Comparison of ENCODE assay signal across 9 cellular contexts in genomic region chr3:50623840-50624474, GRCh38. TPM values are rescaled to one million over a fixed set of nuclear protein-coding genes. Genes with fewer than 3 reads are reported as not detected.
A peak's percentile ranks its signal among the peaks of the same experiment; 100 is the strongest.
DNase-seq lines count a peak whose midpoint lies in the region; ATAC-seq, FAIRE-seq and TF ChIP-seq lines count a peak whose summit lies in the region.
"Had no signal": no experiment of that assay in that cellular context is flagged by ENCODE, and none has a peak within 500 bp of the region (broad histone marks: within the 10 kb centered on the region; RNA-seq: fewer than 3 reads in every experiment).

No MANE protein-coding gene starts in this region.

- no peaks in the 10 kb centered on the region for H4K20me1 ChIP-seq in keratinocyte (ENCODE audit: control insufficient read depth, extremely low read depth, insufficient read depth, low read length)

- no peak for FAIRE-seq in keratinocyte (lab: Jason Lieb, UNC)

- H2AFZ ChIP-seq in keratinocyte (ENCODE audit: control insufficient read depth, low read length), result no peak overlapping the region

- H3K27ac ChIP-seq in right cardiac atrium (ENCODE audit: low read length), result peak overlapping the region; percentile 25
- peak overlapping the region; percentile 30 for H3K27ac ChIP-seq in keratinocyte (ENCODE audit: control insufficient read depth, insufficient read depth, low read length)
- H3K27ac ChIP-seq: SK-N-MC had no signal

- H3K27me3 ChIP-seq in right cardiac atrium (ENCODE audit: control insufficient read depth, insufficient read depth) (no peaks in the 10 kb centered on the region), keratinocyte (ENCODE audit: control insufficient read depth, extremely low read depth, insufficient read depth, low read length) (no peaks in the 10 kb centered on the region)

- H3K4me3 Mint-ChIP-seq in T-helper 2 cell treated with Interferon-gamma antibody and Interleukin-4, amounts not matched to agents 5 μg/mL and 100 μg/mL, for 36 hours, result peak overlapping the region; percentile 77

- 34% methylated on average over 6 of the region's 6 CpGs for WGBS in right cardiac atrium

- H3K4me2 ChIP-seq in keratinocyte (ENCODE audit: control insufficient read depth, extremely low read depth, insufficient read depth, low read depth, low read length), result peak overlapping the region; percentile 61

- H3K9me3 ChIP-seq in right cardiac atrium (ENCODE audit: control insufficient read depth, low read length), result no peaks in the 10 kb centered on the region
- no peaks in the 10 kb centered on the region for H3K9me3 ChIP-seq in keratinocyte (ENCODE audit: control insufficient read depth, low read depth, low read length)

- H3K9me3 Mint-ChIP-seq in T-helper 2 cell treated with Interferon-gamma antibody and Interleukin-4, amounts not matched to agents 5 μg/mL and 100 μg/mL, for 36 hours, result no peaks in the 10 kb centered on the region

- H3K79me2 ChIP-seq in keratinocyte (ENCODE audit: control insufficient read depth, insufficient read depth, low read length), result peaks cover 69% of the 10 kb centered on the region

- DNase-seq in right cardiac atrium, result no peak
- DNase-seq in left cardiac atrium, result no peak
- peak; percentile 77 for DNase-seq in T-helper 2 cell treated with Interferon-gamma antibody and Interleukin-4, amounts not matched to agents 5 μg/mL and 100 μg/mL, for 36 hours (ENCODE audit: low spot score)
- no peak for DNase-seq in keratinocyte (ENCODE audit: low read depth, low spot score)
- no peak for DNase-seq in NOMO-1 (lab: John Stamatoyannopoulos, UW; ENCODE audit: unreplicated experiment in 2 of 2)
- no peak for DNase-seq in mucosa of gallbladder (ENCODE audit: low spot score)
- DNase-seq in COLO829 (ENCODE audit: low spot score), result no peak
- DNase-seq in SKM-1 (lab: John Stamatoyannopoulos, UW; ENCODE audit: unreplicated experiment), result no peak

- peak overlapping the region; percentile 89 for H3K27ac Mint-ChIP-seq in T-helper 2 cell treated with Interferon-gamma antibody and Interleukin-4, amounts not matched to agents 5 μg/mL and 100 μg/mL, for 36 hours

- peak in 1 of 2 donors; percentile 33 for ATAC-seq in right cardiac atrium
- no peak for ATAC-seq in left cardiac atrium

- intact Hi-C loops in right cardiac atrium (cut with DNase I) (no loop called here), left cardiac atrium (cut with DNase I) (no loop called here)

- peaks cover 14 to 23% of the 10 kb centered on the region in 2 experiments for H3K36me3 ChIP-seq in keratinocyte (ENCODE audit: control insufficient read depth in 2 of 2, extremely low read depth in 1 of 2, insufficient read depth in 2 of 2, low read length in 2 of 2)

- peaks cover 29% of the 10 kb centered on the region for H3K4me1 ChIP-seq in right cardiac atrium (ENCODE audit: control insufficient read depth, insufficient read depth, low read length)
- peaks cover 77% of the 10 kb centered on the region for H3K4me1 ChIP-seq in keratinocyte (ENCODE audit: control insufficient read depth, extremely low read depth, insufficient read depth, low read length)

- no peak overlapping the region for H3K9ac ChIP-seq in keratinocyte (ENCODE audit: control insufficient read depth, extremely low read depth, insufficient read depth, low read length)

- dilution Hi-C loops in keratinocyte (cut with MboI; ENCODE audit: extremely low pct_ligation_motif_present, low sequenced_read_pairs), result loop anchor here (25.0 kb wide), 1 partner anchor 763 kb away; the partner anchor contains the start of genes MANF and RBM15B

- TF ChIP-seq CTCF in keratinocyte (optimal IDR thresholded peaks at IDR 0.05 in 1 of 3, IDR thresholded peaks at IDR 0.05 in 1 of 3, conservative IDR thresholded peaks at IDR 0.05 in 1 of 3; ENCODE audit: extremely low read depth in 1 of 3, insufficient read depth in 2 of 3, low read length in 3 of 3), result no peak

- H3K9me1 ChIP-seq in keratinocyte (ENCODE audit: control insufficient read depth, extremely low read depth, insufficient read depth, low read length), result peaks cover 5% of the 10 kb centered on the region

- peaks cover 62% of the 10 kb centered on the region for H3K36me3 Mint-ChIP-seq in T-helper 2 cell treated with Interferon-gamma antibody and Interleukin-4, amounts not matched to agents 5 μg/mL and 100 μg/mL, for 36 hours (ENCODE audit: low read depth)

- no peaks in the 10 kb centered on the region for H3K27me3 Mint-ChIP-seq in T-helper 2 cell treated with Interferon-gamma antibody and Interleukin-4, amounts not matched to agents 5 μg/mL and 100 μg/mL, for 36 hours (ENCODE audit: low read depth)

- H3K4me3 ChIP-seq in right cardiac atrium (ENCODE audit: low read length) (no peak overlapping the region), keratinocyte (ENCODE audit: control insufficient read depth in 2 of 3, extremely low read depth in 1 of 3, insufficient read depth in 2 of 3, low read depth in 1 of 3, low read length in 3 of 3) (no peak overlapping the region)
- H3K4me3 ChIP-seq: SK-N-MC had no signal

- H3K4me1 Mint-ChIP-seq in T-helper 2 cell treated with Interferon-gamma antibody and Interleukin-4, amounts not matched to agents 5 μg/mL and 100 μg/mL, for 36 hours (ENCODE audit: low read depth), result peaks cover 79% of the 10 kb centered on the region

RNA-seq across cellular contexts. Expression of gene MAPKAPK3, which starts 7.0 kb away (rescaled TPM):
- total RNA-seq in right cardiac atrium (100 to 1,000 TPM; 167 to 260 (median 225) TPM), left cardiac atrium (100 to 1,000 TPM; 170 to 177 TPM), mucosa of gallbladder (27.4 TPM)
- polyA plus RNA-seq in right cardiac atrium (181 TPM), keratinocyte (134 to 172 TPM (median 148 TPM) in 3 replicates)
- polyA plus RNA-seq in keratinocyte (2011; ENCODE audit: low read depth), result 29.2 TPM
- 140 and 168 TPM in 2 replicates for polyA plus RNA-seq in keratinocyte (2011; cell fraction: cytosol; rRNA removed)
- polyA plus RNA-seq in keratinocyte (2011; cell fraction: nucleus; rRNA removed), result 73.7 and 78.1 TPM in 2 replicates
- 61.7 and 126 TPM in 2 replicates for polyA plus RNA-seq in keratinocyte (2012; ENCODE audit: low replicate concordance)
- polyA minus RNA-seq in keratinocyte, result 148 to 206 TPM (median 152 TPM) in 3 replicates
- polyA minus RNA-seq in keratinocyte (2011; cell fraction: cytosol; rRNA and poly(A)+ RNA removed), result 85.2 TPM
- 36.5 and 51.9 TPM in 2 replicates for polyA minus RNA-seq in keratinocyte (2011; cell fraction: nucleus; rRNA and poly(A)+ RNA removed)

RNA-seq across cellular contexts. Expression of gene CISH, which starts 12.4 kb away (rescaled TPM):
- total RNA-seq in right cardiac atrium, result 10 to 100 TPM in 3 of 4 donors, 1 to 10 TPM in 1; 9.1 to 27.8 (median 11.2) TPM
- 8.0 TPM for polyA plus RNA-seq in right cardiac atrium
- total RNA-seq in left cardiac atrium, result 10 to 100 TPM in 1 of 2 donors, 1 to 10 TPM in 1; 10.0 to 41.9 TPM
- polyA plus RNA-seq in keratinocyte, result 1.8 to 3.5 TPM (median 2.8 TPM) in 3 replicates
- 0.77 TPM for polyA plus RNA-seq in keratinocyte (2011; ENCODE audit: low read depth)
- polyA plus RNA-seq in keratinocyte (2011; cell fraction: cytosol; rRNA removed), result 2.3 and 4.2 TPM in 2 replicates
- polyA plus RNA-seq in keratinocyte (2011; cell fraction: nucleus; rRNA removed), result 4.7 and 7.4 TPM in 2 replicates
- 3.6 and 6.7 TPM in 2 replicates for polyA plus RNA-seq in keratinocyte (2012; ENCODE audit: low replicate concordance)
- 3.8 to 7.1 TPM (median 4.2 TPM) in 3 replicates for polyA minus RNA-seq in keratinocyte
- 6.9 TPM for polyA minus RNA-seq in keratinocyte (2011; cell fraction: cytosol; rRNA and poly(A)+ RNA removed)
- 3.2 and 3.4 TPM in 2 replicates for polyA minus RNA-seq in keratinocyte (2011; cell fraction: nucleus; rRNA and poly(A)+ RNA removed)
- 6.2 TPM for total RNA-seq in mucosa of gallbladder

RNA-seq across cellular contexts. Expression of gene DOCK3, which starts 50.8 kb away (rescaled TPM):
- total RNA-seq in right cardiac atrium, result 1 to 10 TPM; 4.1 to 5.2 (median 4.6) TPM
- polyA plus RNA-seq in right cardiac atrium, result 1.9 TPM
- 1 to 10 TPM; 2.8 to 3.8 TPM for total RNA-seq in left cardiac atrium
- 0.10 to 0.28 TPM (median 0.11 TPM) in 3 replicates for polyA plus RNA-seq in keratinocyte
- 0.79 TPM for polyA plus RNA-seq in keratinocyte (2011; ENCODE audit: low read depth)
- polyA plus RNA-seq in keratinocyte (2011; cell fraction: cytosol; rRNA removed), result 0.18 and 0.19 TPM in 2 replicates
- polyA plus RNA-seq in keratinocyte (2011; cell fraction: nucleus; rRNA removed), result 1.6 and 1.9 TPM in 2 replicates
- polyA plus RNA-seq in keratinocyte (2012; ENCODE audit: low replicate concordance), result 0.13 and 1.1 TPM in 2 replicates
- 0.30 to 0.66 TPM (median 0.38 TPM) in 3 replicates for polyA minus RNA-seq in keratinocyte
- not detected for polyA minus RNA-seq in keratinocyte (2011; cell fraction: cytosol; rRNA and poly(A)+ RNA removed)
- polyA minus RNA-seq in keratinocyte (2011; cell fraction: nucleus; rRNA and poly(A)+ RNA removed), result 1.1 and 1.9 TPM in 2 replicates
- total RNA-seq in mucosa of gallbladder, result 1.3 TPM

RNA-seq across cellular contexts. Expression of gene HEMK1, which starts 54.6 kb away (rescaled TPM):
- 10 to 100 TPM; 14.0 to 18.3 (median 15.8) TPM for total RNA-seq in right cardiac atrium
- polyA plus RNA-seq in right cardiac atrium, result 16.6 TPM
- 10 to 100 TPM; 11.8 to 19.7 TPM for total RNA-seq in left cardiac atrium
- polyA plus RNA-seq in keratinocyte, result 12.9 to 19.5 TPM (median 13.0 TPM) in 3 replicates
- polyA plus RNA-seq in keratinocyte (2011; ENCODE audit: low read depth), result 0.74 TPM
- 7.4 and 12.2 TPM in 2 replicates for polyA plus RNA-seq in keratinocyte (2011; cell fraction: cytosol; rRNA removed)
- polyA plus RNA-seq in keratinocyte (2011; cell fraction: nucleus; rRNA removed), result 32.6 and 40.2 TPM in 2 replicates
- 10.1 and 15.6 TPM in 2 replicates for polyA plus RNA-seq in keratinocyte (2012; ENCODE audit: low replicate concordance)
- 9.7 to 14.6 TPM (median 12.7 TPM) in 3 replicates for polyA minus RNA-seq in keratinocyte
- polyA minus RNA-seq in keratinocyte (2011; cell fraction: cytosol; rRNA and poly(A)+ RNA removed), result 8.6 TPM
- 6.4 and 8.7 TPM in 2 replicates for polyA minus RNA-seq in keratinocyte (2011; cell fraction: nucleus; rRNA and poly(A)+ RNA removed)
- 29.3 TPM for total RNA-seq in mucosa of gallbladder

RNA-seq across cellular contexts. Expression of gene C3orf18, which starts 56.4 kb away (rescaled TPM):
- total RNA-seq in right cardiac atrium (10 to 100 TPM; 27.2 to 44.2 (median 40.6) TPM), left cardiac atrium (10 to 100 TPM; 29.7 to 32.3 TPM), mucosa of gallbladder (12.3 TPM)
- polyA plus RNA-seq in right cardiac atrium (29.5 TPM), keratinocyte (1.4 to 2.6 TPM (median 1.4 TPM) in 3 replicates)
- 0.30 TPM for polyA plus RNA-seq in keratinocyte (2011; ENCODE audit: low read depth)
- polyA plus RNA-seq in keratinocyte (2011; cell fraction: cytosol; rRNA removed), result 0.56 and 1.3 TPM in 2 replicates
- 2.2 and 2.8 TPM in 2 replicates for polyA plus RNA-seq in keratinocyte (2011; cell fraction: nucleus; rRNA removed)
- 0.14 and 0.92 TPM in 2 replicates for polyA plus RNA-seq in keratinocyte (2012; ENCODE audit: low replicate concordance)
- polyA minus RNA-seq in keratinocyte, result 1.4 to 4.5 TPM (median 3.9 TPM) in 3 replicates
- not detected for polyA minus RNA-seq in keratinocyte (2011; cell fraction: cytosol; rRNA and poly(A)+ RNA removed)
- 0.32 and 0.93 TPM in 2 replicates for polyA minus RNA-seq in keratinocyte (2011; cell fraction: nucleus; rRNA and poly(A)+ RNA removed)
